In genomic region chr4:149995134-149995756, GRCh38 we compare ENCODE assay signal across 2 cellular contexts.
TF ChIP-seq lines count a peak whose summit lies in the region.

No MANE protein-coding gene starts in this region.

TF ChIP-seq in GM23338, 12 proteins besides CTCF, POLR2A, EP300 and RAD21 (continued from another document):
- TF ChIP-seq ZNF462 (CRISPR knock-in tag; IDR thresholded peaks at IDR 0.05) (no peak), REST (IDR thresholded peaks at IDR 0.05; ENCODE audit: unreplicated experiment) (no peak), STAT1 (IDR thresholded peaks at IDR 0.05; ENCODE audit: unreplicated experiment) (no peak), POLR2AphosphoS5 (IDR thresholded peaks at IDR 0.05; ENCODE audit: low read depth) (no peak), NANOG (IDR thresholded peaks at IDR 0.05; ENCODE audit: borderline replicate concordance) (no peak), ZNF331 (CRISPR knock-in tag; IDR thresholded peaks at IDR 0.05; ENCODE audit: low read depth) (no peak), ETS1 (IDR thresholded peaks at IDR 0.05) (no peak), ZNF114 (CRISPR knock-in tag; IDR thresholded peaks at IDR 0.05) (no peak), EZH2phosphoT487 (IDR thresholded peaks at IDR 0.05; ENCODE audit: unreplicated experiment) (no peak), JUNB (IDR thresholded peaks at IDR 0.05; ENCODE audit: unreplicated experiment) (no peak)

TF ChIP-seq in HEK293, 187 proteins besides CTCF, POLR2A, EP300 and RAD21 (continued from another document):
- 0 out of 2 replicates have a peak, but pooled peaks have one; percentile 24 for TF ChIP-seq PRDM10 (tag by site-specific recombination; IDR thresholded peaks at IDR 0.05)
- TF ChIP-seq REST (tag by site-specific recombination; IDR thresholded peaks at IDR 0.05): no peak
- TF ChIP-seq ZNF366 (tag by site-specific recombination; conservative IDR thresholded peaks at IDR 0.05): peak; percentile 85
